Comparison of ENCODE assay signal across 13 cellular contexts in genomic region chrX:37998586-37999267, GRCh38. TPM values are rescaled to one million over a fixed set of nuclear protein-coding genes. Genes with fewer than 3 reads are reported as not detected.
A peak's percentile ranks its signal among the peaks of the same experiment; 100 is the strongest.
DNase-seq lines count a peak whose midpoint lies in the region; TF ChIP-seq lines count a peak whose summit lies in the region.
"Had no signal": no experiment of that assay in that cellular context is flagged by ENCODE, and none has a peak within 500 bp of the region (broad histone marks: within the 10 kb centered on the region; RNA-seq: fewer than 3 reads in every experiment).

No MANE protein-coding gene starts in this region.

- intact Hi-C loops in colonic mucosa (cut with DNase I) = no loop called here

- H3K4me3 ChIP-seq in choroid plexus epithelial cell (ENCODE audit: low read depth, low read length) = no peak overlapping the region
- H3K4me3 ChIP-seq in colonic mucosa = no peak overlapping the region

- H3K4me1 ChIP-seq in colonic mucosa = no peaks in the 10 kb centered on the region

- DNase-seq in DMS53 (lab: John Stamatoyannopoulos, UW) = peak; percentile 51
- DNase-seq in DMS53 treated with DMSO at 0.1 percent for 48 hours (lab: John Stamatoyannopoulos, UW; ENCODE audit: unreplicated experiment) = no peak
- peak; percentile 20 for DNase-seq in NCI-H226
- DNase-seq in choroid plexus epithelial cell (ENCODE audit: low read depth) = peak; percentile 40
- peak; percentile 45 for DNase-seq in renal cortical epithelial cell (ENCODE audit: low read depth)
- DNase-seq in SHP77 treated with DMSO at 0.1 percent for 48 hours (lab: John Stamatoyannopoulos, UW) = no peak
- no peak for DNase-seq in colonic mucosa
- no peak for DNase-seq in midbrain (lab: John Stamatoyannopoulos, UW)
- DNase-seq: activated CD4-positive, alpha-beta T cell treated with anti-CD3 and anti-CD28 coated beads, Interleukin-2, amount 10 ng/mL, durations not matched to agents 7 days and 5 days; activated naive CD4-positive, alpha-beta T cell treated with anti-CD3 and anti-CD28 coated beads for 36 hours; naive thymus-derived CD4-positive, alpha-beta T cell; NCI-H446 treated with DMSO at 0.1 percent for 48 hours; stimulated activated CD4-positive, alpha-beta T cell treated with anti-CD3 and anti-CD28 coated beads, Interleukin-12 subunit alpha, Interleukin-12 subunit beta, amount 100 ng/mL, for 4 hours had no signal

- H3K27me3 ChIP-seq in colonic mucosa = no peaks in the 10 kb centered on the region

- no peak overlapping the region for H3K9ac ChIP-seq in colonic mucosa (ENCODE audit: low read depth in 2 of 2, low read length in 2 of 2)

- H3K9me3 ChIP-seq in colonic mucosa = no peaks in the 10 kb centered on the region

- H3K27ac ChIP-seq in colonic mucosa = no peak overlapping the region

- H3K36me3 ChIP-seq in colonic mucosa = no peaks in the 10 kb centered on the region

- no peak for TF ChIP-seq CTCF in choroid plexus epithelial cell (conservative IDR thresholded peaks at IDR 0.05; ENCODE audit: low read depth, low read length)
- TF ChIP-seq CTCF in colonic mucosa (IDR thresholded peaks at IDR 0.05) = no peak

RNA-seq across cellular contexts. Expression of gene SYTL5, which starts 7.6 kb away (rescaled TPM):
- under 0.01 and 2.4 TPM in 2 replicates for total RNA-seq in renal cortical epithelial cell
- 1 to 10 TPM; 5.4 to 7.1 TPM for total RNA-seq in colonic mucosa
- total RNA-seq: activated CD4-positive, alpha-beta T cell treated with anti-CD3 and anti-CD28 coated beads, Interleukin-2, amount 10 ng/mL, durations not matched to agents 7 days and 5 days; activated naive CD4-positive, alpha-beta T cell treated with anti-CD3 and anti-CD28 coated beads for 36 hours had no signal

Comparison
In these comparisons a context has a peak if more than half of its experiments do, and no peak if none do; other contexts are left out.
1. DNase-seq: peak in DMS53 (single experiment), NCI-H226 (single experiment), choroid plexus epithelial cell (single experiment) and renal cortical epithelial cell (single experiment); none in DMS53 treated with DMSO at 0.1 percent for 48 hours (single experiment), SHP77 treated with DMSO at 0.1 percent for 48 hours (single experiment), colonic mucosa (single experiment) and midbrain (single experiment).